24 cellular contexts compared by ENCODE assay signal in genomic region chr18:41162191-41162590, GRCh38.
"Had no signal": no experiment of that assay in that cellular context is flagged by ENCODE, and none has a peak within 500 bp of the region (broad histone marks: within the 10 kb centered on the region; RNA-seq: fewer than 3 reads in every experiment).

No MANE protein-coding gene starts in this region.

- H3K4me3 ChIP-seq: esophagus muscularis mucosa, gastrocnemius medialis, heart right ventricle, left ventricle myocardium inferior, lower lobe of right lung, ovary, tibial artery, upper lobe of left lung, uterus had no signal

- DNase-seq: effector memory CD4-positive, alpha-beta T cell; gastrocnemius medialis; heart right ventricle; hypothalamus; kidney; left cardiac atrium; left ventricle myocardium inferior; lower lobe of right lung; naive thymus-derived CD4-positive, alpha-beta T cell; nucleus accumbens; ovary; right cardiac atrium; stimulated activated CD4-positive, alpha-beta T cell treated with anti-CD3 and anti-CD28 coated beads, Interleukin-15, amount 100 ng/mL, for 24 hours; stimulated activated CD4-positive, alpha-beta T cell treated with anti-CD3 and anti-CD28 coated beads, Interleukin-1b, Interleukin-23, amount 100 ng/mL, for 48 hours; stimulated activated CD4-positive, alpha-beta T cell treated with anti-CD3 and anti-CD28 coated beads, Interleukin-4, amount 100 ng/mL, for 24 hours; tibial artery; upper lobe of left lung; uterus had no signal

- ATAC-seq: gastrocnemius medialis; heart right ventricle; lower lobe of right lung; naive thymus-derived CD4-positive, alpha-beta T cell; right cardiac atrium; stimulated activated memory B cell treated with anti-CD40 and anti-IgM and Interleukin-4, amounts not matched to agents 10 μg/mL and 1 μg/mL and 100 μg/mL, for 72 hours had no signal

- H3K4me3 Mint-ChIP-seq: memory B cell; naive thymus-derived CD4-positive, alpha-beta T cell; neural crest cell; stimulated activated memory B cell treated with anti-CD40 and anti-IgM and Interleukin-4, amounts not matched to agents 10 μg/mL and 1 μg/mL and 100 μg/mL, for 72 hours; stimulated activated naive CD8-positive, alpha-beta T cell treated with anti-CD3 and anti-CD28 coated beads, Interleukin-15, Interleukin-2, amounts not matched to agents 100 ng/mL and 50 ng/mL, for 24 hours had no signal

- H3K4me1 Mint-ChIP-seq: memory B cell; naive thymus-derived CD4-positive, alpha-beta T cell; stimulated activated memory B cell treated with anti-CD40 and anti-IgM and Interleukin-4, amounts not matched to agents 10 μg/mL and 1 μg/mL and 100 μg/mL, for 72 hours had no signal

- H3K9me3 Mint-ChIP-seq: neural crest cell had no signal

- H3K36me3 Mint-ChIP-seq: memory B cell; stimulated activated memory B cell treated with anti-CD40 and anti-IgM and Interleukin-4, amounts not matched to agents 10 μg/mL and 1 μg/mL and 100 μg/mL, for 72 hours had no signal

- H3K27me3 Mint-ChIP-seq: memory B cell; naive thymus-derived CD4-positive, alpha-beta T cell; progenitor cell of endocrine pancreas; stimulated activated memory B cell treated with anti-CD40 and anti-IgM and Interleukin-4, amounts not matched to agents 10 μg/mL and 1 μg/mL and 100 μg/mL, for 72 hours; stimulated activated naive CD8-positive, alpha-beta T cell treated with anti-CD3 and anti-CD28 coated beads, Interleukin-15, Interleukin-2, amounts not matched to agents 100 ng/mL and 50 ng/mL, for 24 hours had no signal

- H3K27ac Mint-ChIP-seq: memory B cell; naive thymus-derived CD4-positive, alpha-beta T cell; progenitor cell of endocrine pancreas; stimulated activated memory B cell treated with anti-CD40 and anti-IgM and Interleukin-4, amounts not matched to agents 10 μg/mL and 1 μg/mL and 100 μg/mL, for 72 hours; stimulated activated naive CD8-positive, alpha-beta T cell treated with anti-CD3 and anti-CD28 coated beads, Interleukin-15, Interleukin-2, amounts not matched to agents 100 ng/mL and 50 ng/mL, for 24 hours had no signal
